ENCODE assay signal across 8 cellular contexts in the genomic region with DNA sequence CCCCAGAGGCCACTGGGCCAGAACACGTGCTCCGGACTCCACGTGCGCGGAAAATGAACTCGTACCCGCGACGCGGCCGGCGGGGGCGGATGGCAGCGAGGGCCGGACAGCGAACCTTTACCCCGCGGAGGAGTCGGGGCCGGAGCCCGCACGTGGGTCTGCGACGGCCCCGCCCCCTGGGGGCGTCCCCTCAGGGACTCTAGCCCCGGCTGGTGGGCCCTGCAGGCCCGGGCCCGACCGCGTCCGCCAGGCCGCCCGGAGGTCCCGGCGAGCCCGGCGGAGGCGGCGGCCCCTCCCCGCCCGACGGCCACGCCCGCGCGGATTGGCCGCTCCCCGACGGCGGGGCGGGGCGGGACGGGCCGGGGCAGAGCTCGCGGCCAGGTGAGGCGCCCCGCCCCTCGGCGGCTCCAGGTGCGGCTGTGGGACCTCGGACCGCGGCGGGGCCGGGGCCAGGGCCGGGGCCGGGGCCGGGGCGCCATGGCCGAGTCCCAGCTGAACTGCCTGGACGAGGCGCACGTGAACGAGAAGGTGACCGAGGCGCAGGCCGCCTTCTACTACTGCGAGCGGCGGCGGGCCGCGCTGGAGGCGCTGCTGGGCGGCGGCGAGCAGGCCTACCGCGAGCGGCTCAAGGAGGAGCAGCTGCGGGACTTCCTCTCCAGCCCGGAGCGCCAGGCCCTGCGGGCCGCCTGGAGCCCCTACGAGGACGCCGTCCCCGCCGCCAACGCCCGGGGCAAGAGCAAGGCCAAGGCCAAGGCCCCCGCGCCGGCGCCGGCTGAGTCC. TPM values are rescaled to one million over a fixed set of nuclear protein-coding genes. Genes with fewer than 3 reads are reported as not detected.
DNase-seq lines count a peak whose midpoint lies in the region; ATAC-seq lines count a peak whose summit lies in the region.

A gene (plus strand): TSS at position 389 of the 780 bp plus-strand sequence. CDS start 89 bp downstream, at position 478.

- no peaks in the 10 kb centered on the region for H3K9me3 ChIP-seq in Karpas-422 (ENCODE audit: low read length)

- H4K20me1 ChIP-seq in Karpas-422 (ENCODE audit: insufficient read depth, low read depth, low read length), result no peaks in the 10 kb centered on the region

- H3K79me2 ChIP-seq in Karpas-422 (ENCODE audit: low read length), result no peaks in the 10 kb centered on the region

- H2AFZ ChIP-seq in Karpas-422 (ENCODE audit: low read length), result no peak within 1 kb of the TSS

- no peak within 1 kb of the TSS for H3K4me2 ChIP-seq in Karpas-422 (ENCODE audit: low read depth, low read length, poor library complexity, severe bottlenecking)

- H3K27ac ChIP-seq in Karpas-422 (ENCODE audit: low read length), result no peak within 1 kb of the TSS

- ATAC-seq in left ventricle myocardium superior (peak; percentile 14), GM18868 (IDR thresholded peaks at IDR 0.05; ENCODE audit: unreplicated experiment) (no peak), HG02610 (IDR thresholded peaks at IDR 0.05; ENCODE audit: unreplicated experiment) (no peak)

- H3K9me2 ChIP-seq in Karpas-422 (replicated peaks; ENCODE audit: insufficient read depth, low read length), result no peaks in the 10 kb centered on the region

- no peaks in the 10 kb centered on the region for H3K36me3 ChIP-seq in Karpas-422 (ENCODE audit: insufficient read depth, low read length)

- intact Hi-C loops in left ventricle myocardium superior (cut with micrococcal nuclease), result no loop called here

- H3K9ac ChIP-seq in Karpas-422 (ENCODE audit: low read length), result no peak within 1 kb of the TSS

- DNase-seq in NCI-H2029 (lab: John Stamatoyannopoulos, UW) (peak; percentile 35), left ventricle myocardium superior (peak; percentile 46), Karpas-422 (no peak), NOMO-1 (lab: John Stamatoyannopoulos, UW; ENCODE audit: unreplicated experiment in 2 of 2) (no peak)
- DNase-seq in activated CD8-positive, alpha-beta memory T cell treated with anti-CD3 and anti-CD28 coated beads, Interleukin-2, amount 50 U/mL, for 48 hours, result peak; percentile 60
- DNase-seq in stimulated activated CD4-positive, alpha-beta T cell treated with anti-CD3 and anti-CD28 coated beads, Interleukin-1b, Interleukin-23, amount 100 ng/mL, for 4 hours (ENCODE audit: low read depth in 2 of 2), result peak; percentile 15 to 57

- no peak within 1 kb of the TSS for H3K4me3 ChIP-seq in Karpas-422 (ENCODE audit: low read length)

- H3K4me1 ChIP-seq in Karpas-422 (ENCODE audit: low read length), result no peaks in the 10 kb centered on the region

- no peaks in the 10 kb centered on the region for H3K27me3 ChIP-seq in Karpas-422 (ENCODE audit: low read length)

RNA-seq across cellular contexts. Expression of the gene that starts here (rescaled TPM):
- total RNA-seq in left ventricle myocardium superior, result 5.2 TPM
- under 0.01 and 0.07 TPM in 2 replicates for total RNA-seq in Karpas-422 (2014; rRNA removed; shearing (Covaris generic); ENCODE audit: low replicate concordance)

Comparison
In these comparisons a context has a peak if more than half of its experiments do, and no peak if none do; other contexts are left out.
1. DNase-seq: peak in NCI-H2029 (single experiment), activated CD8-positive, alpha-beta memory T cell treated with anti-CD3 and anti-CD28 coated beads, Interleukin-2, amount 50 U/mL, for 48 hours (single experiment), left ventricle myocardium superior (single experiment) and stimulated activated CD4-positive, alpha-beta T cell treated with anti-CD3 and anti-CD28 coated beads, Interleukin-1b, Interleukin-23, amount 100 ng/mL, for 4 hours (2 of 2); none in Karpas-422 (single experiment) and NOMO-1 (0 of 2).